In the genomic region with DNA sequence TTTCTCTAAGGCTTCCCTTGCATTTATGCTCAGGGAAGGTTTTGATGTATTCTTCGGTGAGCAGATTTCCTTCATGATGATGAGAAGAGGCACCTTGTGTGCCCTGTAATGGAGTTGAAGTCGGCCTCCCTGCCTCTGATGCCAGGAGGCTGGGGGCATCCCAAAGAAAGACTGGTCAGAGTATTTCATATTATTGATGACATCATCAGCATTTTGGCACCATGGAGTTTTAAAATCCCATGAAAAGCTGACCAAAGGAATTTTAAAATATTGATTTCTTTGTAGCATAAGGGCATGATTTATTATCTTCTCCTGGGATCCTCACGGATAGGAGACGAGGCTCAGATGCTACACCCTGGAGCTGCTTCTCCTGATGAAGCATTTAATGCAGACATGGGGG, we compare ENCODE assay signal across 18 cellular contexts.
DNase-seq lines count a peak whose midpoint lies in the region; ATAC-seq, FAIRE-seq and TF ChIP-seq lines count a peak whose summit lies in the region.
"Had no signal": no experiment of that assay in that cellular context is flagged by ENCODE, and none has a peak within 500 bp of the region (broad histone marks: within the 10 kb centered on the region; RNA-seq: fewer than 3 reads in every experiment).

No MANE protein-coding gene starts in this region.

- H3K4me2 ChIP-seq in A549: no peak overlapping the region

- H3K4me1 ChIP-seq in A549: no peaks in the 10 kb centered on the region

- DNase-seq in A549 (ENCODE audit: low read depth in 1 of 2, low spot score in 1 of 2) (no peak), coronary artery (ENCODE audit: low spot score) (peak; percentile 22), osteocyte (ENCODE audit: extremely low spot score, unreplicated experiment) (peak; percentile 42), SW 1271 (lab: John Stamatoyannopoulos, UW) (no peak)
- DNase-seq in stimulated activated naive CD4-positive, alpha-beta T cell treated with Interleukin-2 at 50 U/mL for 16 hours (lab: John Stamatoyannopoulos, UW): no peak
- DNase-seq: 8988T; C1 segment of cervical spinal cord; Calu3; CD4-positive, alpha-beta memory T cell; COR-L47; DND-41; GM23248; H7; HCEC 1CT had no signal

- no peaks in the 10 kb centered on the region for H3K27me3 Mint-ChIP-seq in osteocyte (ENCODE audit: unreplicated experiment)
- H3K27me3 Mint-ChIP-seq: CD4-positive, alpha-beta memory T cell had no signal

- POLR2A ChIA-PET in A549 (lab: Yijun Ruan, JAX): no interaction called here

- no peaks in the 10 kb centered on the region for H3K36me3 Mint-ChIP-seq in osteocyte (ENCODE audit: unreplicated experiment)
- H3K36me3 Mint-ChIP-seq: CD4-positive, alpha-beta memory T cell had no signal

- TF ChIP-seq EP300 in A549 (IDR thresholded peaks at IDR 0.05): no peak

- CTCF ChIA-PET in A549 (lab: Yijun Ruan, JAX): no interaction called here

- WGBS in A549 (ENCODE audit: missing lambda C conversion rate): 6% methylated on average over 4 of the region's 4 CpGs

- H3K4me3 Mint-ChIP-seq in osteocyte (ENCODE audit: unreplicated experiment): no peak overlapping the region
- H3K4me3 Mint-ChIP-seq: CD4-positive, alpha-beta memory T cell had no signal

- H3K27ac ChIP-seq in A549 (no peak overlapping the region), coronary artery (no peak overlapping the region)
- H3K27ac ChIP-seq: GM23248 had no signal

- no peak for FAIRE-seq in A549 (lab: Jason Lieb, UNC)
- FAIRE-seq: G401.6, GM12892, H1 had no signal

- no peak overlapping the region for H3K27ac Mint-ChIP-seq in osteocyte (ENCODE audit: unreplicated experiment)

- TF ChIP-seq CTCF in A549 (IDR thresholded peaks at IDR 0.05) (no peak), coronary artery (IDR thresholded peaks at IDR 0.05) (no peak), osteocyte (IDR thresholded peaks at IDR 0.05) (no peak)

- H3K4me3 ChIP-seq in A549 (no peak overlapping the region), coronary artery (no peak overlapping the region)
- H3K4me3 ChIP-seq: GM23248 had no signal

- H3K9me3 Mint-ChIP-seq in osteocyte (ENCODE audit: unreplicated experiment): peaks cover 43% of the 10 kb centered on the region

- ATAC-seq in A549: no peak
- no peak for ATAC-seq in GM19351 (IDR thresholded peaks at IDR 0.05; ENCODE audit: unreplicated experiment)

- no peaks in the 10 kb centered on the region for H3K4me1 Mint-ChIP-seq in osteocyte (ENCODE audit: unreplicated experiment)
- H3K4me1 Mint-ChIP-seq: CD4-positive, alpha-beta memory T cell had no signal

- no peaks in the 10 kb centered on the region for H3K9me3 ChIP-seq in A549

- no peak for TF ChIP-seq POLR2A in A549 (IDR thresholded peaks at IDR 0.05; ENCODE audit: low read length)

- no peak for TF ChIP-seq RAD21 in A549 (conservative IDR thresholded peaks at IDR 0.05 in 1 of 2, IDR thresholded peaks at IDR 0.05 in 1 of 2)

TF ChIP-seq in A549, 52 proteins besides CTCF, POLR2A, EP300 and RAD21:
- TF ChIP-seq MAFK (IDR thresholded peaks at IDR 0.05; ENCODE audit: partially characterized antibody): peak; percentile 3
- TF ChIP-seq RARB (CRISPR knock-in tag; IDR thresholded peaks at IDR 0.05): no peak
- TF ChIP-seq ESRRA (IDR thresholded peaks at IDR 0.05; ENCODE audit: borderline replicate concordance, low read length): no peak

Comparison
In these comparisons a context has a peak if more than half of its experiments do, and no peak if none do; other contexts are left out.
1. DNase-seq: peak in coronary artery (single experiment) and osteocyte (single experiment); none in A549 (0 of 2), stimulated activated naive CD4-positive, alpha-beta T cell treated with Interleukin-2 at 50 U/mL for 16 hours (single experiment) and SW 1271 (0 of 2).